10 cellular contexts compared by ENCODE assay signal in the genomic region with DNA sequence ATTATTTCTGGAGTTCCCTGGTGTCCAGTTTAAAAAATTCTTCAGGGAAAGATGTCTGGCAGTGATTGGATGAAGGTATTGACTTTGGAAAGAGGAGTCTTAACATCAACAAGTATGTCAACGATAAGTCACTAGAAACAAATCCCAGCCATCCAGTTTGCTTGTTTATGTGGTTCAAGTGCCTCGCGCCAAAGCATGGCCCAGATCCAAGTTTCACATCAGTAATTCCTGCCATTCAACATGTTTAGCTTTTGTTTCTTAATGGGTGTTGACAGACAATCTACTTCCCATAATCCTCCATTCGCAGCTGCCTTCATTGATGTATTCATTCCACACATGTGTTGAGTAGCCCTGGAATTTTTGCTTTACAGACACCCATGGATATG.
DNase-seq lines count a peak whose midpoint lies in the region; ATAC-seq and TF ChIP-seq lines count a peak whose summit lies in the region.
"Had no signal": no experiment of that assay in that cellular context is flagged by ENCODE, and none has a peak within 500 bp of the region (broad histone marks: within the 10 kb centered on the region; RNA-seq: fewer than 3 reads in every experiment).

No MANE protein-coding gene starts in this region.

- H3K36me3 ChIP-seq in HAP-1 (replicated peaks): no peaks in the 10 kb centered on the region
- H3K36me3 ChIP-seq in fibroblast of lung (ENCODE audit: control insufficient read depth, insufficient read depth, low read length): no peaks in the 10 kb centered on the region
- H3K36me3 ChIP-seq in gastrocnemius medialis: no peaks in the 10 kb centered on the region

- H3K4me2 ChIP-seq in fibroblast of lung (ENCODE audit: extremely low read depth, insufficient read depth, low read length): no peak overlapping the region

- peaks cover 6% of the 10 kb centered on the region; the same call in 1 of the 2 replicates for H3K4me1 ChIP-seq in HAP-1
- peaks cover 17% of the 10 kb centered on the region for H3K4me1 ChIP-seq in fibroblast of lung (ENCODE audit: control insufficient read depth, extremely low read depth, insufficient read depth, low read length)
- no peaks in the 10 kb centered on the region for H3K4me1 ChIP-seq in gastrocnemius medialis

- H3K27ac ChIP-seq in fibroblast of lung (ENCODE audit: insufficient read depth, low read length): no peak overlapping the region
- H3K27ac ChIP-seq in gastrocnemius medialis: no peak overlapping the region

- H3K4me3 ChIP-seq in HAP-1 (no peak overlapping the region), fibroblast of lung (replicated peaks in 1 of 4; ENCODE audit: control extremely low read depth in 1 of 4, insufficient read depth in 1 of 4, low read depth in 3 of 4, low read length in 4 of 4) (no peak overlapping the region), gastrocnemius medialis (no peak overlapping the region)

- H4K20me1 ChIP-seq in fibroblast of lung (ENCODE audit: control insufficient read depth, extremely low read depth, insufficient read depth, low read length): no peaks in the 10 kb centered on the region

- H3K9me3 ChIP-seq in HAP-1: no peaks in the 10 kb centered on the region
- no peaks in the 10 kb centered on the region for H3K9me3 ChIP-seq in fibroblast of lung (ENCODE audit: control insufficient read depth, insufficient read depth, low read depth, low read length)
- no peaks in the 10 kb centered on the region for H3K9me3 ChIP-seq in gastrocnemius medialis

- no peak for TF ChIP-seq CTCF in fibroblast of lung (conservative IDR thresholded peaks at IDR 0.05 in 1 of 2, IDR thresholded peaks at IDR 0.05 in 1 of 2; ENCODE audit: low read depth in 1 of 2, low read length in 2 of 2)
- no peak for TF ChIP-seq CTCF in gastrocnemius medialis (IDR thresholded peaks at IDR 0.05 in 4 of 5, conservative IDR thresholded peaks at IDR 0.05 in 1 of 5)

- H2AFZ ChIP-seq in fibroblast of lung (ENCODE audit: low read length): no peak overlapping the region

- peaks cover 4% of the 10 kb centered on the region for H3K79me2 ChIP-seq in fibroblast of lung (ENCODE audit: control insufficient read depth, insufficient read depth, low read length)

- ATAC-seq in gastrocnemius medialis (no peak), HG03097 (IDR thresholded peaks at IDR 0.05; ENCODE audit: low FRiP score, unreplicated experiment) (no peak)

- no peak for TF ChIP-seq POLR2A in gastrocnemius medialis (IDR thresholded peaks at IDR 0.05)

- DNase-seq in HAP-1 (ENCODE audit: low spot score in 2 of 2) (peak; percentile 24 to 49), NCI-H345 (lab: John Stamatoyannopoulos, UW) (peak; percentile 94), fibroblast of lung (ENCODE audit: low read depth in 2 of 2) (peak; percentile 77 to 90), gastrocnemius medialis (peak; percentile 8 to 27), inferior parietal cortex (ENCODE audit: extremely low spot score) (no peak), HCEC 1CT (no peak)
- no peak for DNase-seq in stimulated activated CD4-positive, alpha-beta T cell treated with anti-CD3 and anti-CD28 coated beads, Interleukin-4, amount 100 ng/mL, for 1 hour
- DNase-seq: activated naive CD4-positive, alpha-beta T cell treated with Interleukin-2 at 50 U/mL for 16 hours; NCI-H524 had no signal

- in situ Hi-C loops in HAP-1 (cut with MboI; ENCODE audit: low sequenced_read_pairs): no loop called here
- in situ Hi-C loops in gastrocnemius medialis (cut with MboI; ENCODE audit: low sequenced_read_pairs in 4 of 4): no loop called here

- H3K27me3 ChIP-seq in HAP-1 (ENCODE audit: low read depth): peaks cover 9% of the 10 kb centered on the region
- no peaks in the 10 kb centered on the region for H3K27me3 ChIP-seq in fibroblast of lung (ENCODE audit: control insufficient read depth, insufficient read depth, low read length)
- no peaks in the 10 kb centered on the region for H3K27me3 ChIP-seq in gastrocnemius medialis

- no peak overlapping the region for H3K9ac ChIP-seq in fibroblast of lung (ENCODE audit: insufficient read depth, low read length)

- intact Hi-C loops in gastrocnemius medialis (cut with DNase I; ENCODE audit: low total_unique reads): no loop called here

Comparison
In these comparisons a context has a peak if more than half of its experiments do, and no peak if none do; other contexts are left out.
1. DNase-seq: peak in HAP-1 (2 of 2), NCI-H345 (single experiment), fibroblast of lung (2 of 2) and gastrocnemius medialis (2 of 2); none in inferior parietal cortex (single experiment), stimulated activated CD4-positive, alpha-beta T cell treated with anti-CD3 and anti-CD28 coated beads, Interleukin-4, amount 100 ng/mL, for 1 hour (single experiment) and HCEC 1CT (single experiment).